1 cellular context compared by ENCODE assay signal in the genomic region with DNA sequence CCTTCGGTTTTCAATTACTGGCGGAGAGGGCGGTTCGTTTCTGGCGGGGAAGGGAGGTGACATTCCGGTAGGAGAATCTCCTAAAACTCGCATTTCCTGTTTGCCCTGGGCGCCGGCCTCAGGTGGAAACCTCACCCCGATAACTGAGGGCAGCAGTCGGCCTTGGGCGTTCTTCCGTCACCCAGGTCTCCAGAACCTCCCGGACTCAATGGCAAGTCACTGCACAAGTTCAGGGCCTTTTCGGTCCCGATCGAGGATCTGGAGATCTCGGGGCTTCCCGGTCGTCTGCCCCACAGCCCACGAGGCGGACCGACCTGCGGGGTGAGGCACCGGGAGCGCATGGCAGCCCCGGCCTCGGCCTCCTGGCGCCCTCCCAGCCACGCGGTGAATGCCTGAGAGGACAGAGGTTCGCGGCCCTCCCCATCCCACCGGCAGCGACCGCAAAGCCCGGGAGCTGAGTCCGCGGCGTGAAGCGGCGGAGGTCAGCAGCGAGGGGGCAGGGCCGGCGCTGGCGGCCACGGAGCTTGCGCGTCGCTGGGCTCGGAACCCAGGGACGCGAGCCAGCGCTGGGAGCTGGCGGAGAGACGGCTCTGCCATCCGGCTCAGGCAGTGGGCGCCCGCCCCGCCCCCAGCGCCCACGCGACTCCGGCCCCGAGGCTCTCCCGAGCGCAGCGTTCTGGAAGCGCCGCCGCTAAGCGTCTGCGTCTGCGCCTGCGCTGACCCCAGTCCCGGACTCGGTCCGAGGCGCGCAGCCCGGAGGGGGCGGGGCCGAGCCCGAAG.
TF ChIP-seq lines count a peak whose summit lies in the region.

No MANE protein-coding gene starts in this region.

TF ChIP-seq in H1, 55 proteins besides CTCF, POLR2A, EP300 and RAD21:
- TF ChIP-seq KDM5A (IDR thresholded peaks at IDR 0.05; ENCODE audit: low read length) (no peak), TAF1 (IDR thresholded peaks at IDR 0.05; ENCODE audit: low read depth, low read length) (peak; percentile 75), HDAC2 (IDR thresholded peaks at IDR 0.05; ENCODE audit: borderline replicate concordance in 1 of 2, low read depth in 2 of 2, low read length in 2 of 2) (peak in 1 of 2 experiments; percentile 47; a peak in 1 of 4 replicates), RBBP5 (IDR thresholded peaks at IDR 0.05; ENCODE audit: borderline replicate concordance, low read depth, low read length) (peak; percentile 71), TAF7 (optimal IDR thresholded peaks at IDR 0.05; ENCODE audit: borderline replicate concordance, low read depth, low read length) (peak; percentile 50), PHF8 (conservative IDR thresholded peaks at IDR 0.05; ENCODE audit: low read depth, low read length) (peak; percentile 78), SP1 (IDR thresholded peaks at IDR 0.05; ENCODE audit: low read depth, low read length) (no peak), SUZ12 (IDR thresholded peaks at IDR 0.05; ENCODE audit: low read length) (no peak; the same call in 1 of the 2 replicates), GABPA (IDR thresholded peaks at IDR 0.05; ENCODE audit: borderline replicate concordance, insufficient read depth, low read length) (peak; percentile 47; the same call in 1 of the 2 replicates), KDM4A (IDR thresholded peaks at IDR 0.05; ENCODE audit: low read depth, low read length, severe bottlenecking) (peak; percentile 95), CTBP2 (IDR thresholded peaks at IDR 0.05; ENCODE audit: borderline replicate concordance, insufficient read depth, insufficient read length, low read length) (no peak), EZH2 (IDR thresholded peaks at IDR 0.05; ENCODE audit: low read depth, low read length, severe bottlenecking) (peak; percentile 19), TEAD4 (IDR thresholded peaks at IDR 0.05; ENCODE audit: low read depth, low read length) (no peak), KDM1A (IDR thresholded peaks at IDR 0.05; ENCODE audit: borderline replicate concordance, low read length) (no peak), SIX5 (IDR thresholded peaks at IDR 0.05; ENCODE audit: low read depth, low read length) (no peak), SP2 (IDR thresholded peaks at IDR 0.05; ENCODE audit: low read length) (no peak), POU5F1 (IDR thresholded peaks at IDR 0.05; ENCODE audit: low read depth, low read length) (no peak), SIN3A (conservative IDR thresholded peaks at IDR 0.05 in 1 of 2, IDR thresholded peaks at IDR 0.05 in 1 of 2; ENCODE audit: low read depth in 1 of 2, low read length in 2 of 2) (peak in 1 of 2 experiments; percentile 40; a peak in 1 of 4 replicates), TCF12 (IDR thresholded peaks at IDR 0.05; ENCODE audit: low read depth, low read length) (no peak), RNF2 (IDR thresholded peaks at IDR 0.05; ENCODE audit: borderline replicate concordance, low read depth, low read length, missing control alignments, poor library complexity, severe bottlenecking) (peak; percentile 25), CHD1 (IDR thresholded peaks at IDR 0.05; ENCODE audit: low read depth, low read length) (no peak), HDAC6 (IDR thresholded peaks at IDR 0.05; ENCODE audit: low read depth, low read length) (no peak), NANOG (IDR thresholded peaks at IDR 0.05; ENCODE audit: insufficient read depth, low read depth, low read length, poor library complexity, severe bottlenecking) (no peak), BACH1 (IDR thresholded peaks at IDR 0.05; ENCODE audit: low read length) (0 out of 2 replicates have a peak, but pooled peaks have one; percentile 7), ATF2 (IDR thresholded peaks at IDR 0.05; ENCODE audit: low read length) (no peak; the same call in 1 of the 2 replicates), CREB1 (IDR thresholded peaks at IDR 0.05) (peak; percentile 46), CHD7 (IDR thresholded peaks at IDR 0.05; ENCODE audit: insufficient replicate concordance, low read length) (peak; percentile 33), ASH2L (IDR thresholded peaks at IDR 0.05; ENCODE audit: low read length) (peak; percentile 76), YY1 (IDR thresholded peaks at IDR 0.05; ENCODE audit: low read depth, low read length) (no peak), CHD2 (IDR thresholded peaks at IDR 0.05; ENCODE audit: low read length) (no peak; the same call in 1 of the 2 replicates), SIRT6 (IDR thresholded peaks at IDR 0.05; ENCODE audit: low read length) (no peak), EGR1 (IDR thresholded peaks at IDR 0.05; ENCODE audit: borderline replicate concordance, low read depth, low read length) (peak; percentile 71; the same call in 1 of the 2 replicates), TBP (IDR thresholded peaks at IDR 0.05; ENCODE audit: low read depth, low read length) (0 out of 2 replicates have a peak, but pooled peaks have one; percentile 53), MAX (IDR thresholded peaks at IDR 0.05) (peak; percentile 73), SRF (IDR thresholded peaks at IDR 0.05; ENCODE audit: low read depth, low read length) (no peak), POLR2AphosphoS5 (IDR thresholded peaks at IDR 0.05; ENCODE audit: low read depth, low read length) (peak; percentile 86)
- TF ChIP-seq, protein P1, sequence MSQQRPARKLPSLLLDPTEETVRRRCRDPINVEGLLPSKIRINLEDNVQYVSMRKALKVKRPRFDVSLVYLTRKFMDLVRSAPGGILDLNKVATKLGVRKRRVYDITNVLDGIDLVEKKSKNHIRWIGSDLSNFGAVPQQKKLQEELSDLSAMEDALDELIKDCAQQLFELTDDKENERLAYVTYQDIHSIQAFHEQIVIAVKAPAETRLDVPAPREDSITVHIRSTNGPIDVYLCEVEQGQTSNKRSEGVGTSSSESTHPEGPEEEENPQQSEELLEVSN (IDR thresholded peaks at IDR 0.05), result peak; percentile 67
